1 cellular context compared by ENCODE assay signal in the genomic region with DNA sequence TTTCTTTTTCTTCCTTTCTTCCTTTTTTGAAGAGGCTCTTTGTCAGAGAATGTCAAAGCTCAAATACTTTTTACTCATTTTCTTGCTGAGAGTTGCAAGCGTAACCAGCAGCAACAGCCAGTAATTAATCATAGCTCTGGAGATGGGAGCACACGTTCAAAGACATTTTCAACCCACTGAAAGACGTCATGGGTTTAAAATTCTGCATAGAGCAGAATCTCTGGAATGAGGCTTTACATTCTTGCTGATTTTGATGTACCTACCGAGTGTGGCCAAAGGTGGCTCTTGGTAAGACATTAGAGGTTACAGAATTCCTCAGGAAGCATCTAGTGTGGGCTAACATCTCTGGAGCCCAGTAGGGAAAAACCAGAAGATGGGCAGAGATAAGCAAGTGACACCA.
TF ChIP-seq lines count a peak whose summit lies in the region.

No MANE protein-coding gene starts in this region.

TF ChIP-seq in neural cell, 6 proteins besides CTCF, POLR2A, EP300 and RAD21 (continued from another document):
- TF ChIP-seq, protein P1, sequence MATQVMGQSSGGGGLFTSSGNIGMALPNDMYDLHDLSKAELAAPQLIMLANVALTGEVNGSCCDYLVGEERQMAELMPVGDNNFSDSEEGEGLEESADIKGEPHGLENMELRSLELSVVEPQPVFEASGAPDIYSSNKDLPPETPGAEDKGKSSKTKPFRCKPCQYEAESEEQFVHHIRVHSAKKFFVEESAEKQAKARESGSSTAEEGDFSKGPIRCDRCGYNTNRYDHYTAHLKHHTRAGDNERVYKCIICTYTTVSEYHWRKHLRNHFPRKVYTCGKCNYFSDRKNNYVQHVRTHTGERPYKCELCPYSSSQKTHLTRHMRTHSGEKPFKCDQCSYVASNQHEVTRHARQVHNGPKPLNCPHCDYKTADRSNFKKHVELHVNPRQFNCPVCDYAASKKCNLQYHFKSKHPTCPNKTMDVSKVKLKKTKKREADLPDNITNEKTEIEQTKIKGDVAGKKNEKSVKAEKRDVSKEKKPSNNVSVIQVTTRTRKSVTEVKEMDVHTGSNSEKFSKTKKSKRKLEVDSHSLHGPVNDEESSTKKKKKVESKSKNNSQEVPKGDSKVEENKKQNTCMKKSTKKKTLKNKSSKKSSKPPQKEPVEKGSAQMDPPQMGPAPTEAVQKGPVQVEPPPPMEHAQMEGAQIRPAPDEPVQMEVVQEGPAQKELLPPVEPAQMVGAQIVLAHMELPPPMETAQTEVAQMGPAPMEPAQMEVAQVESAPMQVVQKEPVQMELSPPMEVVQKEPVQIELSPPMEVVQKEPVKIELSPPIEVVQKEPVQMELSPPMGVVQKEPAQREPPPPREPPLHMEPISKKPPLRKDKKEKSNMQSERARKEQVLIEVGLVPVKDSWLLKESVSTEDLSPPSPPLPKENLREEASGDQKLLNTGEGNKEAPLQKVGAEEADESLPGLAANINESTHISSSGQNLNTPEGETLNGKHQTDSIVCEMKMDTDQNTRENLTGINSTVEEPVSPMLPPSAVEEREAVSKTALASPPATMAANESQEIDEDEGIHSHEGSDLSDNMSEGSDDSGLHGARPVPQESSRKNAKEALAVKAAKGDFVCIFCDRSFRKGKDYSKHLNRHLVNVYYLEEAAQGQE (IDR thresholded peaks at IDR 0.05; ENCODE audit: borderline replicate concordance): no peak
- no peak for TF ChIP-seq POLR2AphosphoS5 (IDR thresholded peaks at IDR 0.05)
